In the genomic region with DNA sequence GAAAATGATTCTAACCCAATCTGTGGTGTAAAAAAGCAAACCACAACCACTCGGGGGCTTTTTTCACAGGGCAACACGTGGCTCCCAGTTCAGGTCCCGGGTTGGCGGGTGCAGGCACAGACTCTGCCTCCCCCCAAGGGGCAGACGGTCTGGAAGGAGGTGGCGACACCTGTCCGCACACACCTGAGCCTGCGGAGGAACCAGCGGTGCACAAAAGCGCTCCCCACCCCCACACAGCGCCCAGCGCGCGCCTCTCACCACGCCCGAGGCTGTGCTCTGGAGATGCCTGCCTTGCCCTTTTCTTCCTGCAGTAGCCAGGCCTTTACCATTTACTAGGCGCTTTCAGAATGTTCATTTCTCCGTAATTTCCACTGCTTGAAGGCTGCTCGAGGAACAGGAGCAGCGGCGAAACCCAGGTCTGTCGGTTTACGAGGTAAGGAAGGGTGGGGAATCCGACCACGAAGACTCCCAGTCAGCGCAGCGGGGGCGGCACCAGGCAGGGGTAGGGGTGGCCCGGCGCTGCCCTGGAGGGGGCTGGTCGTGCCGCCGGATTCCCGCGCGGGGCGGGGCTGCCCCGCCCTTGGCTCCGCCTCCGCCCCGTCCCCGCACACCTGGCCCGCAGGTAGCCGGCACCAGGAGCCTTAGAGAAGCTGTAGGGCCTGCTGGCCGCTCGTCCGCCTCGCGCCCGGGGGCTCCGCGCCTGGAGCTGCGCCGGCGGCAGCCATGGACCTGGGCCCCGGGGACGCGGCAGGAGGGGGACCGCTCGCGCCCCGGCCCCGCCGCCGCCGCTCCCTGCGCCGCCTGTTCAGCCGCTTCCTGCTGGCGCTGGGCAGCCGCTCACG, we compare ENCODE assay signal across 1 cellular context.
TF ChIP-seq lines count a peak whose summit lies in the region.

A gene with protein sequence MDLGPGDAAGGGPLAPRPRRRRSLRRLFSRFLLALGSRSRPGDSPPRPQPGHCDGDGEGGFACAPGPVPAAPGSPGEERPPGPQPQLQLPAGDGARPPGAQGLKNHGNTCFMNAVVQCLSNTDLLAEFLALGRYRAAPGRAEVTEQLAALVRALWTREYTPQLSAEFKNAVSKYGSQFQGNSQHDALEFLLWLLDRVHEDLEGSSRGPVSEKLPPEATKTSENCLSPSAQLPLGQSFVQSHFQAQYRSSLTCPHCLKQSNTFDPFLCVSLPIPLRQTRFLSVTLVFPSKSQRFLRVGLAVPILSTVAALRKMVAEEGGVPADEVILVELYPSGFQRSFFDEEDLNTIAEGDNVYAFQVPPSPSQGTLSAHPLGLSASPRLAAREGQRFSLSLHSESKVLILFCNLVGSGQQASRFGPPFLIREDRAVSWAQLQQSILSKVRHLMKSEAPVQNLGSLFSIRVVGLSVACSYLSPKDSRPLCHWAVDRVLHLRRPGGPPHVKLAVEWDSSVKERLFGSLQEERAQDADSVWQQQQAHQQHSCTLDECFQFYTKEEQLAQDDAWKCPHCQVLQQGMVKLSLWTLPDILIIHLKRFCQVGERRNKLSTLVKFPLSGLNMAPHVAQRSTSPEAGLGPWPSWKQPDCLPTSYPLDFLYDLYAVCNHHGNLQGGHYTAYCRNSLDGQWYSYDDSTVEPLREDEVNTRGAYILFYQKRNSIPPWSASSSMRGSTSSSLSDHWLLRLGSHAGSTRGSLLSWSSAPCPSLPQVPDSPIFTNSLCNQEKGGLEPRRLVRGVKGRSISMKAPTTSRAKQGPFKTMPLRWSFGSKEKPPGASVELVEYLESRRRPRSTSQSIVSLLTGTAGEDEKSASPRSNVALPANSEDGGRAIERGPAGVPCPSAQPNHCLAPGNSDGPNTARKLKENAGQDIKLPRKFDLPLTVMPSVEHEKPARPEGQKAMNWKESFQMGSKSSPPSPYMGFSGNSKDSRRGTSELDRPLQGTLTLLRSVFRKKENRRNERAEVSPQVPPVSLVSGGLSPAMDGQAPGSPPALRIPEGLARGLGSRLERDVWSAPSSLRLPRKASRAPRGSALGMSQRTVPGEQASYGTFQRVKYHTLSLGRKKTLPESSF (plus strand): TSS at position 608 of the 842 bp plus-strand sequence. CDS start 116 bp downstream, at position 724.

TF ChIP-seq in H1, 55 proteins besides CTCF, POLR2A, EP300 and RAD21 (continues in another document):
- TF ChIP-seq BCL11A (IDR thresholded peaks at IDR 0.05; ENCODE audit: low read depth in 2 of 2, low read length in 2 of 2) (no peak), SP2 (IDR thresholded peaks at IDR 0.05; ENCODE audit: low read length) (no peak), CEBPB (IDR thresholded peaks at IDR 0.05; ENCODE audit: low read depth, low read length) (no peak), SUZ12 (IDR thresholded peaks at IDR 0.05; ENCODE audit: low read length) (no peak), SIRT6 (IDR thresholded peaks at IDR 0.05; ENCODE audit: low read length) (no peak), CBX8 (IDR thresholded peaks at IDR 0.05; ENCODE audit: borderline replicate concordance, low read depth, low read length) (no peak), ZNF274 (IDR thresholded peaks at IDR 0.05; ENCODE audit: borderline replicate concordance, extremely low read depth, low read length) (no peak), RXRA (IDR thresholded peaks at IDR 0.05; ENCODE audit: insufficient read depth, low read depth, low read length) (no peak), KDM5A (IDR thresholded peaks at IDR 0.05; ENCODE audit: low read length) (no peak), CHD2 (IDR thresholded peaks at IDR 0.05; ENCODE audit: low read length) (no peak), HDAC6 (IDR thresholded peaks at IDR 0.05; ENCODE audit: low read depth, low read length) (no peak), RFX5 (IDR thresholded peaks at IDR 0.05; ENCODE audit: borderline replicate concordance, low read depth, low read length) (no peak), EZH2 (IDR thresholded peaks at IDR 0.05; ENCODE audit: low read depth, low read length, severe bottlenecking) (no peak), EGR1 (IDR thresholded peaks at IDR 0.05; ENCODE audit: borderline replicate concordance, low read depth, low read length) (0 out of 2 replicates have a peak, but pooled peaks have one; percentile 45), GTF2F1 (IDR thresholded peaks at IDR 0.05; ENCODE audit: borderline replicate concordance, low read depth, low read length) (no peak), YY1 (IDR thresholded peaks at IDR 0.05; ENCODE audit: low read depth, low read length) (no peak), BACH1 (IDR thresholded peaks at IDR 0.05; ENCODE audit: low read length) (no peak), SP4 (IDR thresholded peaks at IDR 0.05; ENCODE audit: low read length) (0 out of 2 replicates have a peak, but pooled peaks have one; percentile 24), KDM1A (IDR thresholded peaks at IDR 0.05; ENCODE audit: borderline replicate concordance, low read length) (no peak), MAFK (IDR thresholded peaks at IDR 0.05; ENCODE audit: low read depth, low read length) (no peak), FOSL1 (IDR thresholded peaks at IDR 0.05; ENCODE audit: insufficient read depth, low read depth, low read length) (0 out of 2 replicates have a peak, but pooled peaks have one; percentile 42), POLR2AphosphoS5 (IDR thresholded peaks at IDR 0.05; ENCODE audit: low read depth, low read length) (peak; percentile 46), TAF7 (optimal IDR thresholded peaks at IDR 0.05; ENCODE audit: borderline replicate concordance, low read depth, low read length) (peak; percentile 60), GABPA (IDR thresholded peaks at IDR 0.05; ENCODE audit: borderline replicate concordance, insufficient read depth, low read length) (no peak), PHF8 (conservative IDR thresholded peaks at IDR 0.05; ENCODE audit: low read depth, low read length) (peak; percentile 30), NRF1 (IDR thresholded peaks at IDR 0.05; ENCODE audit: low read depth, low read length) (no peak), CHD1 (IDR thresholded peaks at IDR 0.05; ENCODE audit: low read depth, low read length) (no peak), RNF2 (IDR thresholded peaks at IDR 0.05; ENCODE audit: borderline replicate concordance, low read depth, low read length, missing control alignments, poor library complexity, severe bottlenecking) (no peak), BRCA1 (IDR thresholded peaks at IDR 0.05; ENCODE audit: low read depth, low read length) (no peak), JUN (IDR thresholded peaks at IDR 0.05; ENCODE audit: low read depth, low read length) (no peak), NANOG (IDR thresholded peaks at IDR 0.05; ENCODE audit: insufficient read depth, low read depth, low read length, poor library complexity, severe bottlenecking) (no peak), SAP30 (IDR thresholded peaks at IDR 0.05; ENCODE audit: insufficient read depth, insufficient replicate concordance, low read length) (no peak), TCF12 (IDR thresholded peaks at IDR 0.05; ENCODE audit: low read depth, low read length) (no peak), POU5F1 (IDR thresholded peaks at IDR 0.05; ENCODE audit: low read depth, low read length) (no peak), CTBP2 (IDR thresholded peaks at IDR 0.05; ENCODE audit: borderline replicate concordance, insufficient read depth, insufficient read length, low read length) (no peak), CREB1 (IDR thresholded peaks at IDR 0.05) (no peak)
- TF ChIP-seq, protein P1, sequence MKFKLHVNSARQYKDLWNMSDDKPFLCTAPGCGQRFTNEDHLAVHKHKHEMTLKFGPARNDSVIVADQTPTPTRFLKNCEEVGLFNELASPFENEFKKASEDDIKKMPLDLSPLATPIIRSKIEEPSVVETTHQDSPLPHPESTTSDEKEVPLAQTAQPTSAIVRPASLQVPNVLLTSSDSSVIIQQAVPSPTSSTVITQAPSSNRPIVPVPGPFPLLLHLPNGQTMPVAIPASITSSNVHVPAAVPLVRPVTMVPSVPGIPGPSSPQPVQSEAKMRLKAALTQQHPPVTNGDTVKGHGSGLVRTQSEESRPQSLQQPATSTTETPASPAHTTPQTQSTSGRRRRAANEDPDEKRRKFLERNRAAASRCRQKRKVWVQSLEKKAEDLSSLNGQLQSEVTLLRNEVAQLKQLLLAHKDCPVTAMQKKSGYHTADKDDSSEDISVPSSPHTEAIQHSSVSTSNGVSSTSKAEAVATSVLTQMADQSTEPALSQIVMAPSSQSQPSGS (IDR thresholded peaks at IDR 0.05; ENCODE audit: low read length): no peak
- TF ChIP-seq, protein P2, sequence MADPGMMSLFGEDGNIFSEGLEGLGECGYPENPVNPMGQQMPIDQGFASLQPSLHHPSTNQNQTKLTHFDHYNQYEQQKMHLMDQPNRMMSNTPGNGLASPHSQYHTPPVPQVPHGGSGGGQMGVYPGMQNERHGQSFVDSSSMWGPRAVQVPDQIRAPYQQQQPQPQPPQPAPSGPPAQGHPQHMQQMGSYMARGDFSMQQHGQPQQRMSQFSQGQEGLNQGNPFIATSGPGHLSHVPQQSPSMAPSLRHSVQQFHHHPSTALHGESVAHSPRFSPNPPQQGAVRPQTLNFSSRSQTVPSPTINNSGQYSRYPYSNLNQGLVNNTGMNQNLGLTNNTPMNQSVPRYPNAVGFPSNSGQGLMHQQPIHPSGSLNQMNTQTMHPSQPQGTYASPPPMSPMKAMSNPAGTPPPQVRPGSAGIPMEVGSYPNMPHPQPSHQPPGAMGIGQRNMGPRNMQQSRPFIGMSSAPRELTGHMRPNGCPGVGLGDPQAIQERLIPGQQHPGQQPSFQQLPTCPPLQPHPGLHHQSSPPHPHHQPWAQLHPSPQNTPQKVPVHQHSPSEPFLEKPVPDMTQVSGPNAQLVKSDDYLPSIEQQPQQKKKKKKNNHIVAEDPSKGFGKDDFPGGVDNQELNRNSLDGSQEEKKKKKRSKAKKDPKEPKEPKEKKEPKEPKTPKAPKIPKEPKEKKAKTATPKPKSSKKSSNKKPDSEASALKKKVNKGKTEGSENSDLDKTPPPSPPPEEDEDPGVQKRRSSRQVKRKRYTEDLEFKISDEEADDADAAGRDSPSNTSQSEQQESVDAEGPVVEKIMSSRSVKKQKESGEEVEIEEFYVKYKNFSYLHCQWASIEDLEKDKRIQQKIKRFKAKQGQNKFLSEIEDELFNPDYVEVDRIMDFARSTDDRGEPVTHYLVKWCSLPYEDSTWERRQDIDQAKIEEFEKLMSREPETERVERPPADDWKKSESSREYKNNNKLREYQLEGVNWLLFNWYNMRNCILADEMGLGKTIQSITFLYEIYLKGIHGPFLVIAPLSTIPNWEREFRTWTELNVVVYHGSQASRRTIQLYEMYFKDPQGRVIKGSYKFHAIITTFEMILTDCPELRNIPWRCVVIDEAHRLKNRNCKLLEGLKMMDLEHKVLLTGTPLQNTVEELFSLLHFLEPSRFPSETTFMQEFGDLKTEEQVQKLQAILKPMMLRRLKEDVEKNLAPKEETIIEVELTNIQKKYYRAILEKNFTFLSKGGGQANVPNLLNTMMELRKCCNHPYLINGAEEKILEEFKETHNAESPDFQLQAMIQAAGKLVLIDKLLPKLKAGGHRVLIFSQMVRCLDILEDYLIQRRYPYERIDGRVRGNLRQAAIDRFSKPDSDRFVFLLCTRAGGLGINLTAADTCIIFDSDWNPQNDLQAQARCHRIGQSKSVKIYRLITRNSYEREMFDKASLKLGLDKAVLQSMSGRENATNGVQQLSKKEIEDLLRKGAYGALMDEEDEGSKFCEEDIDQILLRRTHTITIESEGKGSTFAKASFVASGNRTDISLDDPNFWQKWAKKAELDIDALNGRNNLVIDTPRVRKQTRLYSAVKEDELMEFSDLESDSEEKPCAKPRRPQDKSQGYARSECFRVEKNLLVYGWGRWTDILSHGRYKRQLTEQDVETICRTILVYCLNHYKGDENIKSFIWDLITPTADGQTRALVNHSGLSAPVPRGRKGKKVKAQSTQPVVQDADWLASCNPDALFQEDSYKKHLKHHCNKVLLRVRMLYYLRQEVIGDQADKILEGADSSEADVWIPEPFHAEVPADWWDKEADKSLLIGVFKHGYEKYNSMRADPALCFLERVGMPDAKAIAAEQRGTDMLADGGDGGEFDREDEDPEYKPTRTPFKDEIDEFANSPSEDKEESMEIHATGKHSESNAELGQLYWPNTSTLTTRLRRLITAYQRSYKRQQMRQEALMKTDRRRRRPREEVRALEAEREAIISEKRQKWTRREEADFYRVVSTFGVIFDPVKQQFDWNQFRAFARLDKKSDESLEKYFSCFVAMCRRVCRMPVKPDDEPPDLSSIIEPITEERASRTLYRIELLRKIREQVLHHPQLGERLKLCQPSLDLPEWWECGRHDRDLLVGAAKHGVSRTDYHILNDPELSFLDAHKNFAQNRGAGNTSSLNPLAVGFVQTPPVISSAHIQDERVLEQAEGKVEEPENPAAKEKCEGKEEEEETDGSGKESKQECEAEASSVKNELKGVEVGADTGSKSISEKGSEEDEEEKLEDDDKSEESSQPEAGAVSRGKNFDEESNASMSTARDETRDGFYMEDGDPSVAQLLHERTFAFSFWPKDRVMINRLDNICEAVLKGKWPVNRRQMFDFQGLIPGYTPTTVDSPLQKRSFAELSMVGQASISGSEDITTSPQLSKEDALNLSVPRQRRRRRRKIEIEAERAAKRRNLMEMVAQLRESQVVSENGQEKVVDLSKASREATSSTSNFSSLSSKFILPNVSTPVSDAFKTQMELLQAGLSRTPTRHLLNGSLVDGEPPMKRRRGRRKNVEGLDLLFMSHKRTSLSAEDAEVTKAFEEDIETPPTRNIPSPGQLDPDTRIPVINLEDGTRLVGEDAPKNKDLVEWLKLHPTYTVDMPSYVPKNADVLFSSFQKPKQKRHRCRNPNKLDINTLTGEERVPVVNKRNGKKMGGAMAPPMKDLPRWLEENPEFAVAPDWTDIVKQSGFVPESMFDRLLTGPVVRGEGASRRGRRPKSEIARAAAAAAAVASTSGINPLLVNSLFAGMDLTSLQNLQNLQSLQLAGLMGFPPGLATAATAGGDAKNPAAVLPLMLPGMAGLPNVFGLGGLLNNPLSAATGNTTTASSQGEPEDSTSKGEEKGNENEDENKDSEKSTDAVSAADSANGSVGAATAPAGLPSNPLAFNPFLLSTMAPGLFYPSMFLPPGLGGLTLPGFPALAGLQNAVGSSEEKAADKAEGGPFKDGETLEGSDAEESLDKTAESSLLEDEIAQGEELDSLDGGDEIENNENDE (IDR thresholded peaks at IDR 0.05; ENCODE audit: insufficient replicate concordance, low read length): no peak
- TF ChIP-seq, protein P3, sequence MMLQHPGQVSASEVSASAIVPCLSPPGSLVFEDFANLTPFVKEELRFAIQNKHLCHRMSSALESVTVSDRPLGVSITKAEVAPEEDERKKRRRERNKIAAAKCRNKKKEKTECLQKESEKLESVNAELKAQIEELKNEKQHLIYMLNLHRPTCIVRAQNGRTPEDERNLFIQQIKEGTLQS (IDR thresholded peaks at IDR 0.05; ENCODE audit: insufficient read depth, low read depth, low read length): no peak
- TF ChIP-seq, protein P4, sequence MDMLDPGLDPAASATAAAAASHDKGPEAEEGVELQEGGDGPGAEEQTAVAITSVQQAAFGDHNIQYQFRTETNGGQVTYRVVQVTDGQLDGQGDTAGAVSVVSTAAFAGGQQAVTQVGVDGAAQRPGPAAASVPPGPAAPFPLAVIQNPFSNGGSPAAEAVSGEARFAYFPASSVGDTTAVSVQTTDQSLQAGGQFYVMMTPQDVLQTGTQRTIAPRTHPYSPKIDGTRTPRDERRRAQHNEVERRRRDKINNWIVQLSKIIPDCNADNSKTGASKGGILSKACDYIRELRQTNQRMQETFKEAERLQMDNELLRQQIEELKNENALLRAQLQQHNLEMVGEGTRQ (IDR thresholded peaks at IDR 0.05; ENCODE audit: low read length): no peak; the same call in 1 of the 2 replicates
- TF ChIP-seq, protein P5, sequence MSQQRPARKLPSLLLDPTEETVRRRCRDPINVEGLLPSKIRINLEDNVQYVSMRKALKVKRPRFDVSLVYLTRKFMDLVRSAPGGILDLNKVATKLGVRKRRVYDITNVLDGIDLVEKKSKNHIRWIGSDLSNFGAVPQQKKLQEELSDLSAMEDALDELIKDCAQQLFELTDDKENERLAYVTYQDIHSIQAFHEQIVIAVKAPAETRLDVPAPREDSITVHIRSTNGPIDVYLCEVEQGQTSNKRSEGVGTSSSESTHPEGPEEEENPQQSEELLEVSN (IDR thresholded peaks at IDR 0.05): 0 out of 2 replicates have a peak, but pooled peaks have one; percentile 37
- TF ChIP-seq, protein P6, sequence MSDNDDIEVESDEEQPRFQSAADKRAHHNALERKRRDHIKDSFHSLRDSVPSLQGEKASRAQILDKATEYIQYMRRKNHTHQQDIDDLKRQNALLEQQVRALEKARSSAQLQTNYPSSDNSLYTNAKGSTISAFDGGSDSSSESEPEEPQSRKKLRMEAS (IDR thresholded peaks at IDR 0.05): peak; percentile 72
